ENCODE assay signal across 8 cellular contexts in genomic region chr1:172343246-172344099, GRCh38.
DNase-seq lines count a peak whose midpoint lies in the region; ATAC-seq, FAIRE-seq and TF ChIP-seq lines count a peak whose summit lies in the region.

No MANE protein-coding gene starts in this region.

- peak; percentile 43 for FAIRE-seq in pancreas (lab: Jason Lieb, UNC)

- ATAC-seq in GM18502 (IDR thresholded peaks at IDR 0.05; ENCODE audit: poor library complexity, unreplicated experiment) (peak; percentile 33), pancreas (peak in 2 of 4 donors; percentile 41 to 61), GM21717 (IDR thresholded peaks at IDR 0.05; ENCODE audit: unreplicated experiment) (no peak)

- peak; percentile 51 for DNase-seq in MV-4-11 (lab: John Stamatoyannopoulos, UW)
- no peak for DNase-seq in coronary artery (ENCODE audit: low spot score)
- no peak for DNase-seq in pancreas
- no peak for DNase-seq in effector CD8-positive, alpha-beta T cell (lab: John Stamatoyannopoulos, UW)
- no peak for DNase-seq in C1 segment of cervical spinal cord (lab: John Stamatoyannopoulos, UW)
- no peak for DNase-seq in NCI-H82 treated with DMSO at 0.1 percent for 48 hours (lab: John Stamatoyannopoulos, UW; ENCODE audit: unreplicated experiment)

- H3K27me3 ChIP-seq in pancreas = no peaks in the 10 kb centered on the region

- H3K4me3 ChIP-seq in coronary artery = peak overlapping the region; percentile 25
- H3K4me3 ChIP-seq in pancreas = no peak overlapping the region

- no peaks in the 10 kb centered on the region for H3K36me3 ChIP-seq in pancreas

- WGBS in pancreas, 2 donors = 73 to 76% methylated on average over 10 of the region's 10 CpGs

- no peak for TF ChIP-seq CTCF in coronary artery (IDR thresholded peaks at IDR 0.05)
- TF ChIP-seq CTCF in pancreas (IDR thresholded peaks at IDR 0.05) = no peak

- H3K4me1 ChIP-seq in pancreas = no peaks in the 10 kb centered on the region

- intact Hi-C loops in pancreas (cut with DNase I) = no loop called here

- H3K27ac ChIP-seq in coronary artery (peak overlapping the region; percentile 43 to 74), pancreas (peak overlapping the region in 1 of 4 donors; percentile 7)

- H3K9me3 ChIP-seq in pancreas = no peaks in the 10 kb centered on the region
